In the genomic region with DNA sequence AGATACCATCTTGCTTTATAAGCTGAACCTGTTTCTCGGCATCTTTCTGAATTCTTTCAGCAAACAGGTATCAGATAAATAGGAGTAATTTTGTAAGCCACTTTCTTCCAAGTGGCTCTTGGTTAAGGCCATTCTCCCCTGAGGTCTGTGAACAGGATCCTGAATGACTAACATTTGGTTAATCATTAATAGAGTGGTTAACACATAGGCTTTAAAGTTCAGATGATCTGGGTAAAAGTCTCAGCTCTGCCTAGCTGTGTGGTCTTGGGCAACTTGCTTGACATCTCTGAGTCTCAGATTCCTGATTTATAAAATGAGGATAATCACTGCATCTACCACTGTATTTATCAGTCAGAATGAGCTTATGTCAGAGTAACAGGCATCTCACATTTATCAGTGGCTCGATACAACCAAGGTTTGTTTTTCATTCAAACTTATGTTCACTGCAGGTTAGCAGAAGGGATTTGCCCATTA, we compare ENCODE assay signal across 17 cellular contexts. TPM values are rescaled to one million over a fixed set of nuclear protein-coding genes. Genes with fewer than 3 reads are reported as not detected.
A peak's percentile ranks its signal among the peaks of the same experiment; 100 is the strongest.
DNase-seq lines count a peak whose midpoint lies in the region; ATAC-seq, FAIRE-seq and TF ChIP-seq lines count a peak whose summit lies in the region.
"Had no signal": no experiment of that assay in that cellular context is flagged by ENCODE, and none has a peak within 500 bp of the region (broad histone marks: within the 10 kb centered on the region; RNA-seq: fewer than 3 reads in every experiment).

No MANE protein-coding gene starts in this region.

- no peak for TF ChIP-seq EP300 in A549 (IDR thresholded peaks at IDR 0.05)
- no peak for TF ChIP-seq EP300 in suprapubic skin (IDR thresholded peaks at IDR 0.05)

- ATAC-seq in A549 (peak; percentile 77 to 88; a peak in 5 of 6 replicates), GM19463 (IDR thresholded peaks at IDR 0.05; ENCODE audit: unreplicated experiment) (peak; percentile 88), HG03159 (IDR thresholded peaks at IDR 0.05; ENCODE audit: unreplicated experiment) (peak; percentile 77)
- ATAC-seq: GM23338, left ventricle myocardium superior had no signal

- no peak for TF ChIP-seq RAD21 in A549 (conservative IDR thresholded peaks at IDR 0.05 in 1 of 2, IDR thresholded peaks at IDR 0.05 in 1 of 2)

- H3K27me3 ChIP-seq in hepatocyte (no peaks in the 10 kb centered on the region), suprapubic skin (peaks cover 6% of the 10 kb centered on the region)
- H3K27me3 ChIP-seq in CD4-positive, alpha-beta memory T cell (ENCODE audit: insufficient read depth, low read length) = no peaks in the 10 kb centered on the region

- H3K27ac ChIP-seq in A549 (no peak overlapping the region), hepatocyte (peak overlapping the region; percentile 57), suprapubic skin (no peak overlapping the region)
- H3K27ac ChIP-seq in CD4-positive, alpha-beta memory T cell (ENCODE audit: low read depth, low read length) = no peak overlapping the region

- peak; percentile 86 for FAIRE-seq in A549 (lab: Jason Lieb, UNC)
- FAIRE-seq: frontal cortex, GM12892 had no signal

- 7% methylated on average over 2 of the region's 2 CpGs for WGBS in A549 (ENCODE audit: missing lambda C conversion rate)
- 62% methylated on average over 2 of the region's 2 CpGs for WGBS in hepatocyte (ENCODE audit: low lambda C conversion rate, missing lambda C conversion rate)
- 90% methylated on average over 2 of the region's 2 CpGs for WGBS in suprapubic skin

- H2AFZ ChIP-seq in hepatocyte = no peak overlapping the region
- H2AFZ ChIP-seq: GM23338 had no signal

- H3K79me2 ChIP-seq in hepatocyte = no peaks in the 10 kb centered on the region

- H4K20me1 ChIP-seq in hepatocyte (ENCODE audit: insufficient read depth, poor library complexity, severe bottlenecking) = no peaks in the 10 kb centered on the region

- no peak overlapping the region for H3K4me3 Mint-ChIP-seq in CD4-positive, alpha-beta memory T cell
- H3K4me3 Mint-ChIP-seq: activated T-helper 1 cell treated with anti-CD3 and anti-CD28 coated beads, Interleukin-12 subunit alpha, Interleukin-12 subunit beta, Interleukin-2, Interleukin-4 antibody, amounts not matched to agents 30 ng/mL and 10 ng/mL and 1 ng/mL, durations not matched to agents 14 hours and 24 hours and 36 hours; GM23338 had no signal

- peak; percentile 59 to 61 for DNase-seq in A549 (ENCODE audit: low read depth in 1 of 2, low spot score in 1 of 2)
- peak; percentile 52 for DNase-seq in hepatocyte (ENCODE audit: low spot score)
- DNase-seq in AG08395 (ENCODE audit: low spot score) = no peak
- DNase-seq in CD4-positive, alpha-beta memory T cell = no peak
- no peak for DNase-seq in suprapubic skin (ENCODE audit: low spot score in 2 of 2)
- DNase-seq in DMS 273 treated with DMSO at 0.1 percent for 48 hours (lab: John Stamatoyannopoulos, UW) = no peak
- DNase-seq: activated CD4-positive, alpha-beta T cell treated with anti-CD3 and anti-CD28 coated beads for 1 hour; DND-41; effector CD8-positive, alpha-beta T cell; left ventricle myocardium superior had no signal

- H3K4me2 ChIP-seq in A549 (peak overlapping the region; percentile 32; the same call in 1 of the 3 replicates), hepatocyte (peak overlapping the region; percentile 38)
- H3K4me2 ChIP-seq: GM23338 had no signal

- no peaks in the 10 kb centered on the region for H3K36me3 Mint-ChIP-seq in CD4-positive, alpha-beta memory T cell

- no peaks in the 10 kb centered on the region for H3K9me2 ChIP-seq in hepatocyte (replicated peaks; ENCODE audit: insufficient read depth)

- no peak overlapping the region for H3K4me3 ChIP-seq in A549
- no peak overlapping the region for H3K4me3 ChIP-seq in hepatocyte
- no peak overlapping the region for H3K4me3 ChIP-seq in CD4-positive, alpha-beta memory T cell (ENCODE audit: low read length in 2 of 2)
- no peak overlapping the region for H3K4me3 ChIP-seq in suprapubic skin
- H3K4me3 ChIP-seq: GM23338 had no signal

- CTCF ChIA-PET in A549 (lab: Yijun Ruan, JAX) = interaction anchor here (1.2 to 1.6 kb wide), 2 partner anchors 17 to 400 kb away, joined by 3 to 4 read pairs; no protein-coding TSS in a partner anchor
- CTCF ChIA-PET in CD4-positive, alpha-beta memory T cell (lab: Charles Lee; ENCODE audit: partially characterized antibody) = no interaction called here

- H3K4me1 ChIP-seq in A549 (peaks cover 11% of the 10 kb centered on the region; the same call in 2 of the 3 replicates), hepatocyte (ENCODE audit: insufficient read depth) (peaks cover 4% of the 10 kb centered on the region), suprapubic skin (no peaks in the 10 kb centered on the region)
- no peaks in the 10 kb centered on the region for H3K4me1 ChIP-seq in CD4-positive, alpha-beta memory T cell (ENCODE audit: insufficient read depth, low read length)

- intact Hi-C loops in CD4-positive, alpha-beta memory T cell (cut with micrococcal nuclease) = no loop called here

- no peaks in the 10 kb centered on the region for H3K4me1 Mint-ChIP-seq in CD4-positive, alpha-beta memory T cell
- H3K4me1 Mint-ChIP-seq: GM23338 had no signal

- TF ChIP-seq CTCF in A549 (IDR thresholded peaks at IDR 0.05) (no peak), hepatocyte (IDR thresholded peaks at IDR 0.05; ENCODE audit: poor library complexity) (no peak), suprapubic skin (IDR thresholded peaks at IDR 0.05) (no peak)

- peaks cover 0 to 1% (median 0%) of the 10 kb centered on the region in 8 donors for H3K9me3 Mint-ChIP-seq in CD4-positive, alpha-beta memory T cell
- H3K9me3 Mint-ChIP-seq: activated T-helper 1 cell treated with anti-CD3 and anti-CD28 coated beads, Interleukin-12 subunit alpha, Interleukin-12 subunit beta, Interleukin-2, Interleukin-4 antibody, amounts not matched to agents 30 ng/mL and 10 ng/mL and 1 ng/mL, durations not matched to agents 14 hours and 24 hours and 36 hours; GM23338 had no signal

- POLR2A ChIA-PET in A549 (lab: Yijun Ruan, JAX) = no interaction called here
- POLR2A ChIA-PET in CD4-positive, alpha-beta memory T cell (lab: Charles Lee; ENCODE audit: partially characterized antibody) = no interaction called here

- no peak overlapping the region for H3K27ac Mint-ChIP-seq in CD4-positive, alpha-beta memory T cell
- H3K27ac Mint-ChIP-seq: activated T-helper 1 cell treated with anti-CD3 and anti-CD28 coated beads, Interleukin-12 subunit alpha, Interleukin-12 subunit beta, Interleukin-2, Interleukin-4 antibody, amounts not matched to agents 30 ng/mL and 10 ng/mL and 1 ng/mL, durations not matched to agents 14 hours and 24 hours and 36 hours; GM23338 had no signal

- TF ChIP-seq POLR2A in A549 (IDR thresholded peaks at IDR 0.05; ENCODE audit: low read length) (no peak), suprapubic skin (IDR thresholded peaks at IDR 0.05) (no peak)

- H3K36me3 ChIP-seq in hepatocyte (replicated peaks; ENCODE audit: insufficient read depth, low read depth) (no peaks in the 10 kb centered on the region), suprapubic skin (no peaks in the 10 kb centered on the region)
- H3K36me3 ChIP-seq in CD4-positive, alpha-beta memory T cell (ENCODE audit: insufficient read depth, low read length) = no peaks in the 10 kb centered on the region

- H3K27me3 Mint-ChIP-seq in CD4-positive, alpha-beta memory T cell = peaks cover 0 to 6% of the 10 kb centered on the region in 2 donors

- H3K9me3 ChIP-seq in A549 (no peaks in the 10 kb centered on the region), hepatocyte (ENCODE audit: low read depth) (no peaks in the 10 kb centered on the region), suprapubic skin (no peaks in the 10 kb centered on the region)
- no peaks in the 10 kb centered on the region for H3K9me3 ChIP-seq in CD4-positive, alpha-beta memory T cell (ENCODE audit: control insufficient read depth in 1 of 2, low read length in 2 of 2)

TF ChIP-seq in A549, 52 proteins besides CTCF, POLR2A, EP300 and RAD21:
- TF ChIP-seq ESRRA (IDR thresholded peaks at IDR 0.05; ENCODE audit: borderline replicate concordance, low read length) (no peak), ZFP36 (IDR thresholded peaks at IDR 0.05; ENCODE audit: borderline replicate concordance, partially characterized antibody) (peak; percentile 79)

RNA-seq across cellular contexts. Expression of gene ANKFN1, which starts 44.4 kb away (rescaled TPM):
- polyA plus RNA-seq in A549 (2011; rRNA removed) = 0.21 and 0.37 TPM in 2 replicates
- polyA plus RNA-seq in A549 (2012; cell fraction: cytosol; rRNA removed) = not detected in 2 replicates
- 0.01 TPM in 1 of 2 replicates, not detected in the other for polyA plus RNA-seq in A549 (2012; cell fraction: nucleus; rRNA removed)
- polyA plus RNA-seq in A549 (2017; fragmentation: RNase III; extraction: RNeasy Plus Mini Kit Qiagen cat#74134 plus additional on column Dnase treatment) = not detected in 3 replicates
- 0.70 and 0.73 TPM in 2 replicates for polyA minus RNA-seq in A549 (2011; rRNA and poly(A)+ RNA removed)
- 0.10 and 0.28 TPM in 2 replicates for total RNA-seq in hepatocyte
- polyA plus RNA-seq in hepatocyte = 0.83 and 1.2 TPM in 2 replicates
- total RNA-seq in CD4-positive, alpha-beta memory T cell = not detected
- not detected for polyA plus RNA-seq in CD4-positive, alpha-beta memory T cell
- 1 to 10 TPM in 3 of 4 donors, under 1 TPM in 1; 0.81 to 3.1 (median 1.7) TPM for total RNA-seq in suprapubic skin
- total RNA-seq: A673; activated T-helper 1 cell treated with anti-CD3 and anti-CD28 coated beads, Interleukin-12 subunit alpha, Interleukin-12 subunit beta, Interleukin-2, Interleukin-4 antibody, amounts not matched to agents 30 ng/mL and 10 ng/mL and 1 ng/mL, durations not matched to agents 14 hours and 24 hours and 36 hours; GM23338; left ventricle myocardium superior had no signal
- polyA plus RNA-seq: GM23338 had no signal

Comparison
In these comparisons a context has a peak if more than half of its experiments do, and no peak if none do; other contexts are left out.
1. DNase-seq: peak in A549 (2 of 2) and hepatocyte (single experiment); none in AG08395 (single experiment), CD4-positive, alpha-beta memory T cell (0 of 5), suprapubic skin (0 of 2) and DMS 273 treated with DMSO at 0.1 percent for 48 hours (single experiment).
2. Peak in every context shown above with its lines, with median percentiles within 50 percentile points of each other: ATAC-seq.